ENCODE assay signal across 25 cellular contexts in genomic region chr2:33645861-33646260, GRCh38. TPM values are rescaled to one million over a fixed set of nuclear protein-coding genes. Genes with fewer than 3 reads are reported as not detected.
A peak's percentile ranks its signal among the peaks of the same experiment; 100 is the strongest.
DNase-seq lines count a peak whose midpoint lies in the region; ATAC-seq and TF ChIP-seq lines count a peak whose summit lies in the region.
"Had no signal": no experiment of that assay in that cellular context is flagged by ENCODE, and none has a peak within 500 bp of the region (broad histone marks: within the 10 kb centered on the region; RNA-seq: fewer than 3 reads in every experiment).

No MANE protein-coding gene starts in this region.

- H3K9ac ChIP-seq in mammary epithelial cell (ENCODE audit: insufficient read depth, low read length), result no peak overlapping the region
- H3K9ac ChIP-seq: neural progenitor cell had no signal

- peak; percentile 14 for DNase-seq in mammary epithelial cell
- DNase-seq in MCF 10A (ENCODE audit: unreplicated experiment), result no peak
- peak; percentile 23 for DNase-seq in brain microvascular endothelial cell
- DNase-seq in iris pigment epithelial cell (ENCODE audit: low read depth), result peak; percentile 60
- DNase-seq in CD4-positive, alpha-beta T cell, result no peak
- DNase-seq: 8988T; activated CD4-positive, alpha-beta T cell treated with anti-CD3 and anti-CD28 coated beads for 1 hour; activated CD8-positive, alpha-beta T cell treated with anti-CD3 and anti-CD28 coated beads, Interleukin-2, amount 10 ng/mL, durations not matched to agents 7 days and 5 days; activated effector memory CD4-positive, alpha-beta T cell treated with Interleukin-2 at 50 U/mL for 16 hours; activated naive CD8-positive, alpha-beta T cell treated with anti-CD3 and anti-CD28 coated beads for 36 hours; activated T-cell treated with anti-CD3 and anti-CD28 coated beads for 4 hours; heart left ventricle; left colon; MM.1S; NCI-H2029 treated with DMSO at 0.1 percent for 48 hours; NCI-H446; sigmoid colon; stimulated activated CD4-positive, alpha-beta T cell treated with anti-CD3 and anti-CD28 coated beads, Interleukin-15, amount 100 ng/mL, for 24 hours; stimulated activated naive CD4-positive, alpha-beta T cell treated with Interleukin-2 at 50 U/mL for 16 hours had no signal

- no peaks in the 10 kb centered on the region for H3K27me3 ChIP-seq in mammary epithelial cell (ENCODE audit: insufficient read depth, low read length)
- H3K27me3 ChIP-seq in brain microvascular endothelial cell (replicated peaks), result no peaks in the 10 kb centered on the region
- no peaks in the 10 kb centered on the region for H3K27me3 ChIP-seq in CD4-positive, alpha-beta T cell (ENCODE audit: control insufficient read depth, insufficient read depth, low read length)
- H3K27me3 ChIP-seq: heart left ventricle, neural progenitor cell, sigmoid colon had no signal

- no peak overlapping the region for H2AFZ ChIP-seq in mammary epithelial cell (ENCODE audit: low read depth, low read length)
- H2AFZ ChIP-seq: neural progenitor cell had no signal

- H3K36me3 Mint-ChIP-seq in MCF 10A (ENCODE audit: insufficient read depth, unreplicated experiment), result no peaks in the 10 kb centered on the region
- peaks cover 5% of the 10 kb centered on the region for H3K36me3 Mint-ChIP-seq in CD4-positive, alpha-beta T cell (ENCODE audit: low read depth)
- H3K36me3 Mint-ChIP-seq: activated naive CD8-positive, alpha-beta T cell treated with anti-CD3 and anti-CD28 coated beads for 36 hours; neural progenitor cell had no signal

- peaks cover 7% of the 10 kb centered on the region for H3K27me3 Mint-ChIP-seq in MCF 10A (ENCODE audit: insufficient read depth, unreplicated experiment)
- H3K27me3 Mint-ChIP-seq in CD4-positive, alpha-beta T cell, result peaks cover 32% of the 10 kb centered on the region
- H3K27me3 Mint-ChIP-seq: progenitor cell of endocrine pancreas had no signal

- dilution Hi-C loops in mammary epithelial cell (cut with HindIII; ENCODE audit: low sequenced_read_pairs), result no loop called here

- intact Hi-C loops in mammary epithelial cell (cut with micrococcal nuclease) (no loop called here), MCF 10A (cut with micrococcal nuclease) (no loop called here)
- intact Hi-C loops in CD4-positive, alpha-beta T cell (cut with DNase I, micrococcal nuclease), result no loop called here

- H3K4me3 ChIP-seq in mammary epithelial cell (replicated peaks in 1 of 3; ENCODE audit: insufficient read depth in 1 of 3, low read depth in 2 of 3, low read length in 3 of 3) (no peak overlapping the region), brain microvascular endothelial cell (ENCODE audit: low read depth, low read length) (no peak overlapping the region)
- H3K4me3 ChIP-seq: heart left ventricle, neural progenitor cell, sigmoid colon, thoracic aorta had no signal

- no TSS peak for BruUV-seq in mammary epithelial cell (replicated peaks; lab: Mats Ljungman, UMichigan)
- BruUV-seq in MCF 10A (replicated peaks; lab: Mats Ljungman, UMichigan), result no TSS peak

- H3K36me3 ChIP-seq in mammary epithelial cell (ENCODE audit: insufficient read depth, low read length) (no peaks in the 10 kb centered on the region), brain microvascular endothelial cell (replicated peaks) (no peaks in the 10 kb centered on the region)
- H3K36me3 ChIP-seq: heart left ventricle, neural progenitor cell, sigmoid colon, thoracic aorta had no signal

- 0% methylated on average over 1 of the region's 1 CpG for WGBS in mammary epithelial cell (ENCODE audit: low coverage, missing lambda C conversion rate)

- in situ Hi-C loops in mammary epithelial cell (cut with MboI; ENCODE audit: low sequenced_read_pairs in 2 of 2) (no loop called here), brain microvascular endothelial cell (cut with HindIII; ENCODE audit: low pct_ligation_motif_present, low sequenced_read_pairs) (no loop called here)

- no peaks in the 10 kb centered on the region for H3K79me2 ChIP-seq in mammary epithelial cell (ENCODE audit: insufficient read depth, low read length)

- POLR2A ChIA-PET in MCF 10A (lab: Yijun Ruan, JAX), result no interaction called here
- POLR2A ChIA-PET in CD4-positive, alpha-beta T cell (lab: Charles Lee), result no interaction called here

- H3K4me3 Mint-ChIP-seq in MCF 10A (ENCODE audit: unreplicated experiment), result no peak overlapping the region
- no peak overlapping the region for H3K4me3 Mint-ChIP-seq in CD4-positive, alpha-beta T cell
- H3K4me3 Mint-ChIP-seq: activated CD8-positive, alpha-beta T cell treated with anti-CD3 and anti-CD28 coated beads, Interleukin-2, amount 10 ng/mL, durations not matched to agents 7 days and 5 days; activated naive CD8-positive, alpha-beta T cell treated with anti-CD3 and anti-CD28 coated beads for 36 hours; neural progenitor cell had no signal

- H3K9me3 Mint-ChIP-seq in MCF 10A (ENCODE audit: unreplicated experiment), result peaks cover 7% of the 10 kb centered on the region
- H3K9me3 Mint-ChIP-seq in CD4-positive, alpha-beta T cell, result peaks cover 5% of the 10 kb centered on the region

- TF ChIP-seq CTCF in mammary epithelial cell (conservative IDR thresholded peaks at IDR 0.05 in 1 of 2, IDR thresholded peaks at IDR 0.05 in 1 of 2; ENCODE audit: extremely low read depth in 1 of 2, insufficient read depth in 1 of 2, low read depth in 1 of 2, low read length in 2 of 2) (no peak), MCF 10A (IDR thresholded peaks at IDR 0.05; ENCODE audit: unreplicated experiment) (no peak), brain microvascular endothelial cell (IDR thresholded peaks at IDR 0.05; ENCODE audit: low read depth, low read length, missing control alignments) (no peak)
- TF ChIP-seq CTCF in CD4-positive, alpha-beta T cell (IDR thresholded peaks at IDR 0.05), result no peak

- no peaks in the 10 kb centered on the region for H4K20me1 ChIP-seq in mammary epithelial cell (ENCODE audit: insufficient read depth, low read length)

- H3K4me1 Mint-ChIP-seq in MCF 10A (ENCODE audit: insufficient read depth, unreplicated experiment), result no peaks in the 10 kb centered on the region
- H3K4me1 Mint-ChIP-seq in CD4-positive, alpha-beta T cell (ENCODE audit: low read depth), result no peaks in the 10 kb centered on the region
- H3K4me1 Mint-ChIP-seq: activated naive CD8-positive, alpha-beta T cell treated with anti-CD3 and anti-CD28 coated beads for 36 hours; neural progenitor cell had no signal

- H3K27ac Mint-ChIP-seq in MCF 10A (ENCODE audit: low read depth, unreplicated experiment), result no peak overlapping the region
- no peak overlapping the region for H3K27ac Mint-ChIP-seq in CD4-positive, alpha-beta T cell
- H3K27ac Mint-ChIP-seq: activated CD8-positive, alpha-beta T cell treated with anti-CD3 and anti-CD28 coated beads, Interleukin-2, amount 10 ng/mL, durations not matched to agents 7 days and 5 days; activated naive CD8-positive, alpha-beta T cell treated with anti-CD3 and anti-CD28 coated beads for 36 hours; neural progenitor cell; progenitor cell of endocrine pancreas had no signal

- CTCF ChIA-PET in mammary epithelial cell (lab: Charles Lee; ENCODE audit: low non-redundant PET) (no interaction called here), MCF 10A (lab: Yijun Ruan, JAX) (interaction anchor here (0.7 kb wide), 1 partner anchor 13 kb away, joined by 3 read pairs; no protein-coding TSS in a partner anchor)
- CTCF ChIA-PET in CD4-positive, alpha-beta T cell (lab: Charles Lee), result interaction anchor here (0.6 kb wide), 1 partner anchor 965 kb away, joined by 3 read pairs; no protein-coding TSS in a partner anchor

- ATAC-seq in GM21825 (IDR thresholded peaks at IDR 0.05; ENCODE audit: unreplicated experiment) (no peak), HG03432 (IDR thresholded peaks at IDR 0.05; ENCODE audit: unreplicated experiment) (no peak), GM21447 (IDR thresholded peaks at IDR 0.05; ENCODE audit: unreplicated experiment) (no peak)
- no peak for ATAC-seq in CD4-positive, alpha-beta T cell (ENCODE audit: poor library complexity)
- ATAC-seq: activated CD8-positive, alpha-beta T cell treated with anti-CD3 and anti-CD28 coated beads, Interleukin-2, amount 10 ng/mL, durations not matched to agents 7 days and 5 days; heart left ventricle; left colon had no signal

- H3K4me2 ChIP-seq in mammary epithelial cell (ENCODE audit: insufficient read depth, low read depth, low read length), result no peak overlapping the region
- H3K4me2 ChIP-seq: neural progenitor cell had no signal

- H3K27ac ChIP-seq in mammary epithelial cell (ENCODE audit: insufficient read depth, low read depth, low read length) (no peak overlapping the region), brain microvascular endothelial cell (no peak overlapping the region)
- no peak overlapping the region for H3K27ac ChIP-seq in CD4-positive, alpha-beta T cell (ENCODE audit: low read depth, low read length)
- H3K27ac ChIP-seq: heart left ventricle, neural progenitor cell, sigmoid colon, thoracic aorta had no signal

- no peaks in the 10 kb centered on the region for H3K4me1 ChIP-seq in mammary epithelial cell (ENCODE audit: insufficient read depth, low read length)
- H3K4me1 ChIP-seq: heart left ventricle, neural progenitor cell, sigmoid colon had no signal

- no peaks in the 10 kb centered on the region for H3K9me3 ChIP-seq in mammary epithelial cell (replicated peaks; ENCODE audit: insufficient read depth, low read length)
- peaks cover 7% of the 10 kb centered on the region for H3K9me3 ChIP-seq in CD4-positive, alpha-beta T cell (ENCODE audit: control insufficient read depth, low read length)
- H3K9me3 ChIP-seq: sigmoid colon had no signal

RNA-seq across cellular contexts. Expression of gene FAM98A, which starts 46.8 kb away (rescaled TPM):
- total RNA-seq in mammary epithelial cell (10 to 100 TPM; 32.7 to 63.1 TPM), MCF 10A (2022) (59.4 and 69.0 TPM in 2 replicates)
- polyA plus RNA-seq in mammary epithelial cell, result 165 TPM
- polyA minus RNA-seq in mammary epithelial cell, result 112 TPM
- total RNA-seq in CD4-positive, alpha-beta T cell, result 10 to 100 TPM; 20.1 to 21.6 TPM

Comparison
In these comparisons a context has a peak if more than half of its experiments do, and no peak if none do; other contexts are left out.
1. DNase-seq: peak in mammary epithelial cell (single experiment), brain microvascular endothelial cell (single experiment) and iris pigment epithelial cell (single experiment); none in MCF 10A (single experiment) and CD4-positive, alpha-beta T cell (0 of 10).